8 cellular contexts compared by ENCODE assay signal in the genomic region with DNA sequence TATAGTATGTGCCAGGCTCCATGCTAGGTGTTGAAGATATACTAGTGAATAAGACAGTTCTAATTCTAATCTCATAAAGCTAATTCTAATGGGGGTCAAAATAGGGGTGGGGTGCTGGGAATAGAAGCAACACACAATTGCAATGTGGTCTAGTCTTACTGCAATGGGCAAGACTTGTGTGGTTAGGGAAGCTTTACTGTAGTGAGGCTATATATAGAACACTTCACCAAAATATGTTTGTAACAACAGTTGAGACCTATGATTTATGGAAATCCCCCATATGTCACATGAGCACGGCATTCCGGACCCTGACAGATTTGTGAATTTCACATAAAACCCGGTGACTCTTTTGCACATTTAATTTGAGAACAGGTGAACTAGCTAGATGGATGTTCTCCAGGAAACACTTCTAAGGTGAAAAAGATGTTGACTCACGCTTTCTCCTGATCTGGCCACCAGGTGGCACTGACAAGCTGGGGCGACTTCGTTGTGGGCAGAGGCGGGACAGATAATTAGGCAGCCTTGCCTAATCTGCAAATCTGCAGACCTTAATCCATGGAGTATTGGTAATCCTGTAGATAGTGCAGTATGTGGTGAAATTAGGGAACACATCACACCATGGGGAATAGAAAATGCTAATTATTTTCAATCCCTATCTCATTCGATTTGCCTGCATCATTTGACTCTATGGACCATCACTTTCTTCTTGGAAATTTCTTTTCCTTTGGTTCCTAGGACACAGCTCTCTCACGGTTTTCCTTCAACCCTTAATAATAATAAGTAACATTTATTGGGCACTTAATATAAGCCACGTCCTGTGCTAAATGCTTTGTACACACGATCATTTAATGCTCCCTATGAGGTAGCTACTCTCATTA. TPM values are rescaled to one million over a fixed set of nuclear protein-coding genes. Genes with fewer than 3 reads are reported as not detected.
DNase-seq lines count a peak whose midpoint lies in the region; ATAC-seq, FAIRE-seq and TF ChIP-seq lines count a peak whose summit lies in the region.
"Had no signal": no experiment of that assay in that cellular context is flagged by ENCODE, and none has a peak within 500 bp of the region (broad histone marks: within the 10 kb centered on the region; RNA-seq: fewer than 3 reads in every experiment).

No MANE protein-coding gene starts in this region.

- H3K4me1 ChIP-seq in Panc1 (ENCODE audit: control insufficient read depth, insufficient read depth, low read length) (no peaks in the 10 kb centered on the region), tibial nerve (peaks cover 0 to 8% (median 3%) of the 10 kb centered on the region in 4 donors)

- DNase-seq in GM12891 (ENCODE audit: insufficient read length, low spot score) (peak; percentile 42), HUDEP-2 (lab: John Stamatoyannopoulos, UW; ENCODE audit: unreplicated experiment in 76 of 76) (peak in 41 of 76 experiments; percentile 2 to 58 (median 22)), Panc1 (ENCODE audit: low read depth, low spot score) (peak; percentile 52), fibroblast of villous mesenchyme (ENCODE audit: low read depth) (peak; percentile 54), osteocyte (ENCODE audit: extremely low spot score, unreplicated experiment) (no peak), tibial nerve (ENCODE audit: low spot score in 2 of 2) (peak; percentile 64 to 77)
- peak; percentile 83 to 87 for DNase-seq in activated T-cell treated with anti-CD3 and anti-CD28 coated beads, Interleukin-2, amount 50 U/mL, for 48 hours

- no peaks in the 10 kb centered on the region for H3K9me3 ChIP-seq in Panc1 (ENCODE audit: control insufficient read depth, insufficient read depth, low read depth, low read length)
- no peaks in the 10 kb centered on the region for H3K9me3 ChIP-seq in tibial nerve

- no peaks in the 10 kb centered on the region for H3K36me3 Mint-ChIP-seq in osteocyte (ENCODE audit: unreplicated experiment)

- POLR2A ChIA-PET in Panc1 (lab: Charles Lee) = no interaction called here

- peaks cover 11% of the 10 kb centered on the region for H3K27me3 ChIP-seq in Panc1 (ENCODE audit: control insufficient read depth, insufficient read depth, low read length)
- H3K27me3 ChIP-seq in tibial nerve = no peaks in the 10 kb centered on the region

- intact Hi-C loops in Panc1 (cut with micrococcal nuclease; ENCODE audit: unreplicated experiment) = loop anchor here (1.0 to 10.0 kb wide), 3 partner anchors 164 to 1690 kb away; no protein-coding TSS in a partner anchor

- no peak overlapping the region for H3K4me3 ChIP-seq in Panc1 (ENCODE audit: low read depth in 2 of 2, low read length in 2 of 2)
- H3K4me3 ChIP-seq in fibroblast of villous mesenchyme (ENCODE audit: low read depth, low read length) = no peak overlapping the region
- H3K4me3 ChIP-seq in tibial nerve = no peak overlapping the region

- H3K27ac Mint-ChIP-seq in osteocyte (ENCODE audit: unreplicated experiment) = no peak overlapping the region

- FAIRE-seq in GM12891 (lab: Jason Lieb, UNC) = peak; percentile 96
- FAIRE-seq: islet of Langerhans had no signal

- no peak overlapping the region for H3K4me3 Mint-ChIP-seq in osteocyte (ENCODE audit: unreplicated experiment)

- no peaks in the 10 kb centered on the region for H3K9me3 Mint-ChIP-seq in osteocyte (ENCODE audit: unreplicated experiment)

- no peak for TF ChIP-seq POLR2A in GM12891 (IDR thresholded peaks at IDR 0.05; ENCODE audit: low read depth, low read length)
- TF ChIP-seq POLR2A in tibial nerve (IDR thresholded peaks at IDR 0.05) = no peak

- TF ChIP-seq EP300 in tibial nerve (IDR thresholded peaks at IDR 0.05) = peak in 1 of 2 donors; percentile 31

- H3K27me3 Mint-ChIP-seq in osteocyte (ENCODE audit: unreplicated experiment) = peaks cover 33% of the 10 kb centered on the region

- H3K4me1 Mint-ChIP-seq in osteocyte (ENCODE audit: unreplicated experiment) = peaks cover 6% of the 10 kb centered on the region

- TF ChIP-seq CTCF in Panc1 (IDR thresholded peaks at IDR 0.05) (peak; percentile 90), fibroblast of villous mesenchyme (IDR thresholded peaks at IDR 0.05; ENCODE audit: insufficient read depth, low read depth, low read length) (peak; percentile 90), osteocyte (IDR thresholded peaks at IDR 0.05) (peak; percentile 89), tibial nerve (IDR thresholded peaks at IDR 0.05) (peak; percentile 77 to 92 (median 80))

- in situ Hi-C loops in Panc1 (cut with HindIII; ENCODE audit: low pct_unique_long_range_greater_than_20kb, low sequenced_read_pairs) = no loop called here

- H3K27ac ChIP-seq in Panc1 (ENCODE audit: low read length) = no peak overlapping the region
- no peak overlapping the region for H3K27ac ChIP-seq in tibial nerve

- 26 to 29% methylated on average over 11 of the region's 11 CpGs for WGBS in tibial nerve, 2 donors

- CTCF ChIA-PET in Panc1 (lab: Charles Lee) = interaction anchor here (0.5 to 1.2 kb wide), 6 partner anchors 9 to 733 kb away, joined by 3 to 12 read pairs (median 5); no protein-coding TSS in a partner anchor

- H3K36me3 ChIP-seq in Panc1 (ENCODE audit: control insufficient read depth, insufficient read depth, low read length) (no peaks in the 10 kb centered on the region), tibial nerve (peaks cover 0 to 5% (median 0%) of the 10 kb centered on the region in 3 donors)

- BruUV-seq in Panc1 (replicated peaks; lab: Mats Ljungman, UMichigan) = no TSS peak

- peak; percentile 68; the same call in 1 of the 2 replicates for ATAC-seq in Panc1

TF ChIP-seq in GM12891, 5 proteins besides CTCF, POLR2A, EP300 and RAD21:
- TF ChIP-seq TAF1 (IDR thresholded peaks at IDR 0.05; ENCODE audit: low read depth, low read length) (no peak), POLR2AphosphoS5 (IDR thresholded peaks at IDR 0.05; ENCODE audit: low read depth, low read length) (no peak), SPI1 (IDR thresholded peaks at IDR 0.05; ENCODE audit: low read depth, low read length) (no peak), PAX5 (IDR thresholded peaks at IDR 0.05; ENCODE audit: insufficient read depth, low read length, severe bottlenecking) (no peak), POU2F2 (IDR thresholded peaks at IDR 0.05; ENCODE audit: low read depth, low read length) (no peak)

RNA-seq across cellular contexts. Expression of a gene that starts 37.7 kb away (rescaled TPM):
- polyA plus RNA-seq in GM12891 (2012; ENCODE audit: low read depth, missing spikeins) = 3.9 TPM
- 0.31 TPM for total RNA-seq in Panc1 (2021; ENCODE audit: unreplicated experiment)
- polyA plus RNA-seq in Panc1 (2012; ENCODE audit: insufficient read length) = not detected
- total RNA-seq in fibroblast of villous mesenchyme = under 0.01 and 0.64 TPM in 2 replicates
- total RNA-seq in osteocyte = 0.73 and 1.6 TPM in 2 replicates
- 10 to 100 TPM; 16.9 to 28.8 (median 20.3) TPM for total RNA-seq in tibial nerve
